ENCODE assay signal across 1 cellular context in the genomic region with DNA sequence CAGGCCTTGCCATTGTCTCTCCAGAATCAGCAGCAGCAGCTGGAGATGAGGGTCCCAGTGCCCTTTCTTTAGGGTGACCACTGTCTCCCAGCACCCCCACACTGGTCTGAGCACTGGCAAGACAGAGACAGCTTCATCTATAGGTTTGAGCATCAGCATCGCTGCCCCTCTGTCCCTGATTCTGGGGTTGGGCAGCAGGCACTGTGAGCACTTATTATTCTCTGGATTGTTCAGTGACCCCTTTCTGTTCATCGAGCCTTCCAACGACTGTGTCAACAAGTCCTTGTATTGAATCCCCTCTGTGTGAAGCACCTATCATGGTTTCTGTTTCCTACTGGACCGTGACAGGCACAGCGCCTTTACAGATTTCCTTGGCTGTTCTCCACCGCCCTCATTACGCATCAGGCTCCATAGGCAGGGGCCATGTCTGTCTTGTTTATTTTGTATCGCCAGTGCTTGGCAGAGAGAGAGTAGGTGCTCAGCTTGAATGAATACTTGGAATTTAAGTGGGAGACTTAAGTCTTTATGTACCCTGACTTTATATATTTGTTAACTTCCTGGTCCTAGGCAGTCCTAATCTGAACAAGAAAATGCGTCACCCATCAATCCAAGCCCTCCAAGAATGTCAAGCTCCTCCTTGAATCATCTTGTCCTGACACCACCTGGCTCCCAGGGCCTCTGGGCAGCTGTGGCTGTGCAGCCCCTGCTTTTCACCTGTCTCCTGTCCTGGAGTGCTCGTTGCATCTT.
TF ChIP-seq lines count a peak whose summit lies in the region.

No MANE protein-coding gene starts in this region.

TF ChIP-seq in IMR-90, 13 proteins besides CTCF, POLR2A, EP300 and RAD21:
- no peak for TF ChIP-seq RFX5 (IDR thresholded peaks at IDR 0.05; ENCODE audit: low read depth, low read length)
